In the genomic region with DNA sequence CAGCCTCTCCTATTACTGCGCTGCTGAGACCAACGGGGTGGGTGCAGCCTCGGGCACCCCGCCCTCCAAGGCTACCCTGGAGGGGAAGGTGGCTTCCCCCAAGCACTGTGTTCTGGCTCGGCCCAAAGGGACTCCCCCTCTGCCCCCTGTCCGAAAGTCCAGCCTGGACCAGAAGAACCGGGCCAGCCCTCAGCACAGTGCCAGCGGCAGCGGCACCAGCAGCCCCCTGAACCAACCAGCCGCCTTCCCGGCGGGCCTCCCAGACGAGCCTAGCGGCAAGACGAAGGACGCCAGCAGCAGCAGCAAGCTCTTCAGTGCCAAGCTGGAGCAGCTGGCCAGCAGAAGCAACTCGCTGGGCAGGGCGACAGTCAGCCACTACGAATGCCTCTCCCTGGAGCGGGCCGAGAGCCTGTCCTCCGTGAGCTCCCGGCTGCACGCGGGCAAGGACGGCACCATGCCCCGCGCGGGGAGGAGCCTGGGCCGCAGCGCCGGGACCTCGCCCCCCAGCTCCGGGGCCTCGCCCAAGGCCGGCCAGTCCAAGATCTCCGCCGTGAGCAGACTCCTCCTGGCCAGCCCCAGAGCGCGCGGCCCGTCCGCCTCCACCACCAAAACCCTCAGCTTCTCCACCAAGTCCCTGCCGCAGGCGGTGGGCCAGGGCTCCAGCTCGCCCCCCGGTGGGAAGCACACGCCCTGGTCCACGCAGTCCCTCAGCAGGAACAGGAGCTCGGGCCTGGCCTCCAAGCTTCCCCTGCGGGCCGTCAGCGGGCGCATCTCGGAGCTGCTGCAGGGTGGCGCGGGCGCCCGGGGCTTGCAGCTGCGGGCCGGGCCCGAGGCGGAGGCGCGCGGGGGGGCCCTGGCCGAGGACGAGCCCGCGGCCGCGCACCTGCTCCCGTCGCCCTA, we compare ENCODE assay signal across 1 cellular context.
A peak's percentile ranks its signal among the peaks of the same experiment; 100 is the strongest.
TF ChIP-seq lines count a peak whose summit lies in the region.

No MANE protein-coding gene starts in this region.

TF ChIP-seq in H1, 55 proteins besides CTCF, POLR2A, EP300 and RAD21:
- TF ChIP-seq YY1 (IDR thresholded peaks at IDR 0.05; ENCODE audit: low read depth, low read length) (no peak), TAF1 (IDR thresholded peaks at IDR 0.05; ENCODE audit: low read depth, low read length) (0 out of 2 replicates have a peak, but pooled peaks have one; percentile 16), KDM5A (IDR thresholded peaks at IDR 0.05; ENCODE audit: low read length) (no peak), PHF8 (conservative IDR thresholded peaks at IDR 0.05; ENCODE audit: low read depth, low read length) (no peak), KDM4A (IDR thresholded peaks at IDR 0.05; ENCODE audit: low read depth, low read length, severe bottlenecking) (peak; percentile 71), E2F6 (IDR thresholded peaks at IDR 0.05) (peak; percentile 34; the same call in 1 of the 2 replicates)
- TF ChIP-seq, protein P1, sequence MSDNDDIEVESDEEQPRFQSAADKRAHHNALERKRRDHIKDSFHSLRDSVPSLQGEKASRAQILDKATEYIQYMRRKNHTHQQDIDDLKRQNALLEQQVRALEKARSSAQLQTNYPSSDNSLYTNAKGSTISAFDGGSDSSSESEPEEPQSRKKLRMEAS (IDR thresholded peaks at IDR 0.05) = peak; percentile 66
TF ChIP-seq in H1: peak in this region for 4.
